Comparison of ENCODE assay signal across 8 cellular contexts in genomic region chr3:134485620-134486576, GRCh38. TPM values are rescaled to one million over a fixed set of nuclear protein-coding genes. Genes with fewer than 3 reads are reported as not detected.
DNase-seq lines count a peak whose midpoint lies in the region; ATAC-seq, FAIRE-seq and TF ChIP-seq lines count a peak whose summit lies in the region.

A gene with protein sequence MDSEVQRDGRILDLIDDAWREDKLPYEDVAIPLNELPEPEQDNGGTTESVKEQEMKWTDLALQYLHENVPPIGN (minus strand): TSS chr3:134485985. CDS start chr3:134482904, 3,081 bp downstream.
TSS of gene CEP63 (plus strand) at chr3:134486057. CDS start at chr3:134495321, 9,264 bp downstream.

- peak; percentile 79 for DNase-seq in GM12892 (ENCODE audit: insufficient read length)
- DNase-seq in NCI-H146 (lab: John Stamatoyannopoulos, UW): peak; percentile 100
- DNase-seq in T-helper 1 cell: peak; percentile 86 to 98 (median 91)
- peak; percentile 93 to 98 (median 96) for DNase-seq in adrenal gland
- peak; percentile 91 to 97 for DNase-seq in heart right ventricle
- DNase-seq in posterior vena cava (ENCODE audit: low spot score): peak; percentile 98
- DNase-seq in upper lobe of right lung: peak; percentile 95

- no peaks in the 10 kb centered on the region for H3K27me3 ChIP-seq in adrenal gland
- H3K27me3 ChIP-seq in heart right ventricle: no peaks in the 10 kb centered on the region
- no peaks in the 10 kb centered on the region for H3K27me3 ChIP-seq in upper lobe of right lung

- no peaks in the 10 kb centered on the region for H3K9me3 ChIP-seq in adrenal gland (replicated peaks in 1 of 3)
- H3K9me3 ChIP-seq in heart right ventricle: no peaks in the 10 kb centered on the region
- no peaks in the 10 kb centered on the region for H3K9me3 ChIP-seq in upper lobe of right lung

- H3K36me3 ChIP-seq in adrenal gland (replicated peaks in 1 of 2) (peaks cover 0 to 14% of the 10 kb centered on the region in 2 donors), heart right ventricle (peaks cover 0 to 23% (median 13%) of the 10 kb centered on the region in 9 donors), upper lobe of right lung (peaks cover 18% of the 10 kb centered on the region)

- intact Hi-C loops in adrenal gland (cut with DNase I): no loop called here
- intact Hi-C loops in heart right ventricle (cut with DNase I): loop anchor here in 4 of 10 donors (5.0 to 10.0 kb wide), 5 partner anchors 114 to 1764 kb away; partner anchors contain the start of genes AMOTL2 (in 2 of the 4), NPHP3 (in 1 of the 4) and TOPBP1 (in 1 of the 4)
- intact Hi-C loops in posterior vena cava (cut with DNase I): loop anchor here in 1 of 2 donors (10.0 kb wide), 2 partner anchors 271 to 911 kb away; partner anchors contain the start of gene CDV3
- intact Hi-C loops in upper lobe of right lung (cut with DNase I): no loop called here

- ATAC-seq in HG02852 (IDR thresholded peaks at IDR 0.05; ENCODE audit: unreplicated experiment) (peak; percentile 73), heart right ventricle (peak; percentile 91 to 97 (median 94)), upper lobe of right lung (peak; percentile 94)

- peak within 1 kb of the TSS; percentile 85 to 96 (median 96) for H3K27ac ChIP-seq in adrenal gland
- peak within 1 kb of the TSS; percentile 93 to 99 (median 96) for H3K27ac ChIP-seq in heart right ventricle
- H3K27ac ChIP-seq in upper lobe of right lung: peak within 1 kb of the TSS; percentile 98

- WGBS in adrenal gland, 4 donors: 0% methylated on average over 20 to 87 of the region's 87 CpGs
- 0 to 1% methylated on average over 86 to 87 of the region's 87 CpGs for WGBS in heart right ventricle, 2 donors

- H3K4me3 ChIP-seq in adrenal gland (peak within 1 kb of the TSS; percentile 62 to 88 (median 72)), heart right ventricle (peak within 1 kb of the TSS; percentile 71 to 94 (median 79)), upper lobe of right lung (peak within 1 kb of the TSS; percentile 94)

- H3K4me1 ChIP-seq in adrenal gland (replicated peaks in 1 of 2) (peaks cover 30 to 38% of the 10 kb centered on the region in 2 donors), heart right ventricle (peaks cover 11 to 53% (median 40%) of the 10 kb centered on the region in 9 donors), upper lobe of right lung (peaks cover 33% of the 10 kb centered on the region)

- peak in 2 of 6 experiments; percentile 5 to 17 for TF ChIP-seq CTCF in adrenal gland (IDR thresholded peaks at IDR 0.05)
- TF ChIP-seq CTCF in heart right ventricle (IDR thresholded peaks at IDR 0.05): no peak
- no peak for TF ChIP-seq CTCF in upper lobe of right lung (IDR thresholded peaks at IDR 0.05)

- TF ChIP-seq POLR2A in GM12892 (IDR thresholded peaks at IDR 0.05; ENCODE audit: low read depth, low read length): peak; percentile 82
- TF ChIP-seq POLR2A in adrenal gland (IDR thresholded peaks at IDR 0.05): peak; percentile 63 to 85

- FAIRE-seq in GM12892 (lab: Jason Lieb, UNC): peak; percentile 94

RNA-seq across cellular contexts. Expression of the first gene that starts in this region (rescaled TPM):
- polyA plus RNA-seq in GM12892 (2012; ENCODE audit: missing spikeins): 29.7 TPM
- total RNA-seq in adrenal gland: 100 to 1,000 TPM in 3 of 8 donors, 10 to 100 TPM in 5; 51.4 to 118 (median 76.8) TPM
- 100 to 1,000 TPM in 1 of 3 donors, 10 to 100 TPM in 2; 51.1 to 186 (median 59.2) TPM for polyA plus RNA-seq in adrenal gland
- 100 to 1,000 TPM in 1 of 10 donors, 10 to 100 TPM in 9; 68.2 to 119 (median 84.0) TPM for total RNA-seq in heart right ventricle
- 10 to 100 TPM; 25.7 to 81.3 TPM for polyA plus RNA-seq in heart right ventricle
- total RNA-seq in posterior vena cava: 10 to 100 TPM; 33.5 to 43.5 TPM
- total RNA-seq in upper lobe of right lung: 58.1 TPM

RNA-seq across cellular contexts. Expression of gene CEP63, which starts in this region (rescaled TPM):
- 15.8 TPM for polyA plus RNA-seq in GM12892 (2012; ENCODE audit: missing spikeins)
- total RNA-seq in adrenal gland (10 to 100 TPM in 7 of 8 donors, 1 to 10 TPM in 1; 8.8 to 43.7 (median 21.9) TPM), heart right ventricle (10 to 100 TPM; 27.6 to 38.8 (median 31.0) TPM), posterior vena cava (10 to 100 TPM; 23.1 to 23.8 TPM), upper lobe of right lung (22.1 TPM)
- polyA plus RNA-seq in adrenal gland (10 to 100 TPM; 11.2 to 40.2 (median 17.5) TPM), heart right ventricle (10 to 100 TPM; 20.1 to 24.9 TPM)

Comparison
In these comparisons a context has a peak if more than half of its experiments do, and no peak if none do; other contexts are left out.
1. Peak in every context shown above with its lines: DNase-seq, ATAC-seq, H3K4me3 ChIP-seq and H3K27ac ChIP-seq.